In genomic region chr11:8034604-8035224, GRCh38 we compare ENCODE assay signal across 22 cellular contexts. TPM values are rescaled to one million over a fixed set of nuclear protein-coding genes. Genes with fewer than 3 reads are reported as not detected.
DNase-seq lines count a peak whose midpoint lies in the region; ATAC-seq and TF ChIP-seq lines count a peak whose summit lies in the region.
"Had no signal": no experiment of that assay in that cellular context is flagged by ENCODE, and none has a peak within 500 bp of the region (broad histone marks: within the 10 kb centered on the region; RNA-seq: fewer than 3 reads in every experiment).

No MANE protein-coding gene starts in this region.

- intact Hi-C loops in thyroid gland (cut with DNase I) = loop anchor here (5.0 kb wide), 2 partner anchors 38 to 58 kb away; no protein-coding TSS in a partner anchor

- no peaks in the 10 kb centered on the region for H3K36me3 ChIP-seq in neural progenitor cell
- H3K36me3 ChIP-seq in thyroid gland = no peaks in the 10 kb centered on the region
- H3K36me3 ChIP-seq: HAP-1, MG63 had no signal

- H3K4me1 ChIP-seq in neural progenitor cell (peaks cover 4% of the 10 kb centered on the region), thyroid gland (peaks cover 9 to 27% of the 10 kb centered on the region in 2 donors)
- H3K4me1 ChIP-seq: HAP-1 had no signal

- no peaks in the 10 kb centered on the region for H4K20me1 ChIP-seq in neural progenitor cell (ENCODE audit: low read depth)

- H3K27me3 ChIP-seq in neural progenitor cell (peaks cover 18% of the 10 kb centered on the region), thyroid gland (no peaks in the 10 kb centered on the region)
- H3K27me3 ChIP-seq: MG63 had no signal

- H3K9me3 ChIP-seq in neural progenitor cell (ENCODE audit: low read depth) (no peaks in the 10 kb centered on the region), thyroid gland (no peaks in the 10 kb centered on the region)
- H3K9me3 ChIP-seq: HAP-1, MG63 had no signal

- no peaks in the 10 kb centered on the region for H3K36me3 Mint-ChIP-seq in activated CD8-positive, alpha-beta memory T cell treated with anti-CD3 and anti-CD28 coated beads, Interleukin-2, amount 10 ng/mL, durations not matched to agents 7 days and 5 days
- H3K36me3 Mint-ChIP-seq in neural progenitor cell = no peaks in the 10 kb centered on the region
- no peaks in the 10 kb centered on the region for H3K36me3 Mint-ChIP-seq in stimulated activated naive B cell treated with anti-CD40 and anti-IgM and Interleukin-4, amounts not matched to agents 10 μg/mL and 1 μg/mL and 100 μg/mL, for 72 hours
- H3K36me3 Mint-ChIP-seq: CD8-positive, alpha-beta T cell had no signal

- WGBS in thyroid gland, 2 donors = 88 to 94% methylated on average over 5 of the region's 5 CpGs

- no peaks in the 10 kb centered on the region for H3K9me3 Mint-ChIP-seq in activated CD8-positive, alpha-beta memory T cell treated with anti-CD3 and anti-CD28 coated beads, Interleukin-2, amount 10 ng/mL, durations not matched to agents 7 days and 5 days (ENCODE audit: low read depth)
- H3K9me3 Mint-ChIP-seq in neural progenitor cell = peaks cover 3% of the 10 kb centered on the region
- H3K9me3 Mint-ChIP-seq in stimulated activated naive B cell treated with anti-CD40 and anti-IgM and Interleukin-4, amounts not matched to agents 10 μg/mL and 1 μg/mL and 100 μg/mL, for 72 hours = no peaks in the 10 kb centered on the region
- H3K9me3 Mint-ChIP-seq: CD8-positive, alpha-beta T cell; GM23338 had no signal

- no peak overlapping the region for H3K4me3 Mint-ChIP-seq in activated CD8-positive, alpha-beta memory T cell treated with anti-CD3 and anti-CD28 coated beads, Interleukin-2, amount 10 ng/mL, durations not matched to agents 7 days and 5 days
- no peak overlapping the region for H3K4me3 Mint-ChIP-seq in neural progenitor cell
- H3K4me3 Mint-ChIP-seq in stimulated activated naive B cell treated with anti-CD40 and anti-IgM and Interleukin-4, amounts not matched to agents 10 μg/mL and 1 μg/mL and 100 μg/mL, for 72 hours = no peak overlapping the region
- H3K4me3 Mint-ChIP-seq: CD8-positive, alpha-beta T cell; GM23338 had no signal

- no peak for ATAC-seq in activated CD8-positive, alpha-beta memory T cell treated with anti-CD3 and anti-CD28 coated beads, Interleukin-2, amount 10 ng/mL, durations not matched to agents 7 days and 5 days
- ATAC-seq in stimulated activated naive B cell treated with anti-CD40 and anti-IgM and Interleukin-4, amounts not matched to agents 10 μg/mL and 1 μg/mL and 100 μg/mL, for 72 hours (replicated peaks) = no peak
- no peak for ATAC-seq in GM18498 (IDR thresholded peaks at IDR 0.05; ENCODE audit: unreplicated experiment)
- ATAC-seq: CD8-positive, alpha-beta T cell; GM23338; K562 had no signal

- H3K27me3 Mint-ChIP-seq in activated CD8-positive, alpha-beta memory T cell treated with anti-CD3 and anti-CD28 coated beads, Interleukin-2, amount 10 ng/mL, durations not matched to agents 7 days and 5 days = peaks cover 2% of the 10 kb centered on the region
- peaks cover 5% of the 10 kb centered on the region for H3K27me3 Mint-ChIP-seq in neural progenitor cell (ENCODE audit: insufficient read depth, low read depth)
- peaks cover 44 to 70% of the 10 kb centered on the region in 2 donors for H3K27me3 Mint-ChIP-seq in stimulated activated naive B cell treated with anti-CD40 and anti-IgM and Interleukin-4, amounts not matched to agents 10 μg/mL and 1 μg/mL and 100 μg/mL, for 72 hours

- peaks cover 2% of the 10 kb centered on the region for H3K4me1 Mint-ChIP-seq in activated CD8-positive, alpha-beta memory T cell treated with anti-CD3 and anti-CD28 coated beads, Interleukin-2, amount 10 ng/mL, durations not matched to agents 7 days and 5 days
- peaks cover 44% of the 10 kb centered on the region for H3K4me1 Mint-ChIP-seq in neural progenitor cell
- H3K4me1 Mint-ChIP-seq in stimulated activated naive B cell treated with anti-CD40 and anti-IgM and Interleukin-4, amounts not matched to agents 10 μg/mL and 1 μg/mL and 100 μg/mL, for 72 hours = peaks cover 6 to 8% of the 10 kb centered on the region in 2 donors

- no peak for TF ChIP-seq POLR2A in thyroid gland (IDR thresholded peaks at IDR 0.05)

- H3K4me3 ChIP-seq in coronary artery (no peak overlapping the region), neural progenitor cell (no peak overlapping the region), thyroid gland (replicated peaks in 1 of 3) (no peak overlapping the region)
- H3K4me3 ChIP-seq: GM23338, HAP-1, K562, MG63 had no signal

- DNase-seq in activated CD8-positive, alpha-beta memory T cell treated with anti-CD3 and anti-CD28 coated beads, Interleukin-2, amount 10 ng/mL, durations not matched to agents 7 days and 5 days = peak; percentile 27
- no peak for DNase-seq in activated CD8-positive, alpha-beta memory T cell treated with anti-CD3 and anti-CD28 coated beads, Interleukin-2, amount 50 U/mL, for 4 hours
- DNase-seq in coronary artery (ENCODE audit: low spot score) (peak; percentile 60), neural progenitor cell (ENCODE audit: low spot score) (no peak), thyroid gland (no peak), occipital lobe (lab: John Stamatoyannopoulos, UW) (no peak)
- DNase-seq in stimulated activated naive B cell treated with anti-CD40 and anti-IgM and Interleukin-4, amounts not matched to agents 10 μg/mL and 1 μg/mL and 100 μg/mL, for 72 hours = no peak
- DNase-seq: AML-193; C1 segment of cervical spinal cord; CD8-positive, alpha-beta T cell; DND-41; MG63; NCI-H1694 treated with DMSO at 0.1 percent for 48 hours; NCI-H2107; NCI-H2227 treated with DMSO at 0.1 percent for 48 hours; NCI-H510A treated with DMSO at 0.1 percent for 48 hours; NCI-H774; OCI-M1 had no signal

- H2AFZ ChIP-seq in neural progenitor cell (replicated peaks) = no peak overlapping the region
- H2AFZ ChIP-seq: GM23338 had no signal

- no peak overlapping the region for H3K27ac Mint-ChIP-seq in activated CD8-positive, alpha-beta memory T cell treated with anti-CD3 and anti-CD28 coated beads, Interleukin-2, amount 10 ng/mL, durations not matched to agents 7 days and 5 days
- peak overlapping the region; percentile 90 for H3K27ac Mint-ChIP-seq in neural progenitor cell
- H3K27ac Mint-ChIP-seq in stimulated activated naive B cell treated with anti-CD40 and anti-IgM and Interleukin-4, amounts not matched to agents 10 μg/mL and 1 μg/mL and 100 μg/mL, for 72 hours = no peak overlapping the region
- H3K27ac Mint-ChIP-seq: CD8-positive, alpha-beta T cell; GM23338 had no signal

- TF ChIP-seq CTCF in coronary artery (IDR thresholded peaks at IDR 0.05) (no peak), neural progenitor cell (IDR thresholded peaks at IDR 0.05) (no peak), thyroid gland (IDR thresholded peaks at IDR 0.05) (no peak)

- H3K27ac ChIP-seq in coronary artery (peak overlapping the region in 1 of 2 donors; percentile 58), neural progenitor cell (no peak overlapping the region), thyroid gland (peak overlapping the region; percentile 36 to 49 (median 39))

- no peaks in the 10 kb centered on the region for H3K79me2 ChIP-seq in neural progenitor cell (ENCODE audit: low read depth)

- H3F3A ChIP-seq in neural progenitor cell (ENCODE audit: low read depth) = no peaks in the 10 kb centered on the region

- no peak overlapping the region for H3K4me2 ChIP-seq in neural progenitor cell
- H3K4me2 ChIP-seq: GM23338 had no signal

- CTCF ChIA-PET in activated CD8-positive, alpha-beta memory T cell treated with anti-CD3 and anti-CD28 coated beads, Interleukin-2, amount 10 ng/mL, durations not matched to agents 7 days and 5 days (lab: Charles Lee) = interaction anchor here (1.5 to 6.8 kb wide), 2 partner anchors 11 to 59 kb away, joined by 3 to 173 read pairs; no protein-coding TSS in a partner anchor

- H3K9ac ChIP-seq in neural progenitor cell = no peak overlapping the region

RNA-seq across cellular contexts. Expression of gene TUB, which starts 46.3 kb away (rescaled TPM):
- under 1 TPM; 0.07 to 0.09 TPM for total RNA-seq in activated CD8-positive, alpha-beta memory T cell treated with anti-CD3 and anti-CD28 coated beads, Interleukin-2, amount 10 ng/mL, durations not matched to agents 7 days and 5 days
- total RNA-seq in neural progenitor cell (ENCODE audit: low replicate concordance) = 28.7 and 41.3 TPM in 2 replicates
- total RNA-seq in thyroid gland = 10 to 100 TPM; 16.3 to 25.8 (median 22.7) TPM
- total RNA-seq in occipital lobe = 88.3 TPM
- total RNA-seq: CD8-positive, alpha-beta T cell; K562 had no signal

RNA-seq across cellular contexts. Expression of gene EIF3F, which starts 47.6 kb away (rescaled TPM):
- total RNA-seq in activated CD8-positive, alpha-beta memory T cell treated with anti-CD3 and anti-CD28 coated beads, Interleukin-2, amount 10 ng/mL, durations not matched to agents 7 days and 5 days = 100 to 1,000 TPM; 192 to 234 TPM
- total RNA-seq in neural progenitor cell (ENCODE audit: low replicate concordance) (257 and 355 TPM in 2 replicates), thyroid gland (100 to 1,000 TPM; 187 to 263 (median 231) TPM), occipital lobe (187 TPM)

Comparison
In these comparisons a context has a peak if more than half of its experiments do, and no peak if none do; other contexts are left out.
1. DNase-seq: peak in activated CD8-positive, alpha-beta memory T cell treated with anti-CD3 and anti-CD28 coated beads, Interleukin-2, amount 10 ng/mL, durations not matched to agents 7 days and 5 days (single experiment) and coronary artery (single experiment); none in activated CD8-positive, alpha-beta memory T cell treated with anti-CD3 and anti-CD28 coated beads, Interleukin-2, amount 50 U/mL, for 4 hours (single experiment), neural progenitor cell (single experiment), thyroid gland (0 of 2), occipital lobe (single experiment) and stimulated activated naive B cell treated with anti-CD40 and anti-IgM and Interleukin-4, amounts not matched to agents 10 μg/mL and 1 μg/mL and 100 μg/mL, for 72 hours (single experiment).
2. RNA of gene TUB, which starts 46.3 kb away (total RNA-seq): 88.3 TPM in occipital lobe (single experiment), 28.7 to 41.3 TPM in neural progenitor cell and 16.3 to 25.8 TPM in thyroid gland; 0.07 to 0.09 TPM in activated CD8-positive, alpha-beta memory T cell treated with anti-CD3 and anti-CD28 coated beads, Interleukin-2, amount 10 ng/mL, durations not matched to agents 7 days and 5 days; every median in the first group is over 10 times any median in the second.